In genomic region chr9:119707228-119707627, GRCh38 we compare ENCODE assay signal across 27 cellular contexts.
"Had no signal": no experiment of that assay in that cellular context is flagged by ENCODE, and none has a peak within 500 bp of the region (broad histone marks: within the 10 kb centered on the region; RNA-seq: fewer than 3 reads in every experiment).

No MANE protein-coding gene starts in this region.

- H3K4me3 ChIP-seq: stomach, suprapubic skin, testis, thoracic aorta, thyroid gland, tibial artery, tibial nerve, transverse colon, upper lobe of left lung, upper lobe of right lung, uterus, vagina had no signal

- FAIRE-seq: urothelium cell line had no signal

- H3K27ac ChIP-seq: stomach, suprapubic skin, testis, thoracic aorta, thyroid gland, tibial artery, tibial nerve, transverse colon, upper lobe of left lung, upper lobe of right lung, uterus, vagina had no signal

- H3K36me3 ChIP-seq: stomach, suprapubic skin, thoracic aorta, thyroid gland, tibial artery, tibial nerve, transverse colon, upper lobe of left lung, upper lobe of right lung, uterus, vagina had no signal

- H3K4me1 ChIP-seq: stomach, suprapubic skin, thyroid gland, tibial nerve, transverse colon, upper lobe of left lung, upper lobe of right lung, uterus, vagina had no signal

- ATAC-seq: stimulated activated effector memory CD8-positive, alpha-beta T cell treated with anti-CD3 and anti-CD28 coated beads, Interleukin-12 subunit alpha, Interleukin-12 subunit beta, amount 100 ng/mL, for 72 hours; stimulated activated memory B cell treated with anti-CD40 and anti-IgM and Interleukin-4, amounts not matched to agents 10 μg/mL and 1 μg/mL and 100 μg/mL, for 72 hours; stimulated activated naive B cell treated with anti-CD40 and anti-IgM and Interleukin-4, amounts not matched to agents 10 μg/mL and 1 μg/mL and 100 μg/mL, for 72 hours; stimulated activated naive CD8-positive, alpha-beta T cell treated with anti-CD3 and anti-CD28 coated beads, Interleukin-15, amount 100 ng/mL, for 72 hours; stimulated activated naive CD8-positive, alpha-beta T cell treated with anti-CD3 and anti-CD28 coated beads, Interleukin-15, Interleukin-2, amounts not matched to agents 100 U/mL and 50 U/mL, for 24 hours; upper lobe of right lung had no signal

- DNase-seq: stimulated activated CD4-positive, alpha-beta T cell treated with anti-CD3 and anti-CD28 coated beads, Interleukin-2, amount 100 ng/mL, for 48 hours; stimulated activated CD4-positive, alpha-beta T cell treated with anti-CD3 and anti-CD28 coated beads, Interleukin-4, amount 100 ng/mL, for 1 hour; stimulated activated CD4-positive, alpha-beta T cell treated with anti-CD3 and anti-CD28 coated beads, Interleukin-4, amount 100 ng/mL, for 24 hours; stimulated activated CD4-positive, alpha-beta T cell treated with anti-CD3 and anti-CD28 coated beads, Interleukin-4, amount 100 ng/mL, for 4 hours; stimulated activated CD8-positive, alpha-beta memory T cell treated with anti-CD3 and anti-CD28 coated beads, Interleukin-4, amount 100 ng/mL, for 48 hours; stimulated activated naive B cell treated with anti-CD40 and anti-IgM and Interleukin-4, amounts not matched to agents 10 μg/mL and 1 μg/mL and 100 μg/mL, for 72 hours; stimulated activated naive CD4-positive, alpha-beta T cell; stimulated activated naive CD4-positive, alpha-beta T cell treated with Interleukin-2 at 50 U/mL for 16 hours; stimulated activated naive CD8-positive, alpha-beta T cell treated with anti-CD3 and anti-CD28 coated beads, Interleukin-15, amount 100 ng/mL, for 72 hours; stimulated activated naive CD8-positive, alpha-beta T cell treated with anti-CD3 and anti-CD28 coated beads, Interleukin-15, Interleukin-2, amounts not matched to agents 100 U/mL and 50 U/mL, for 24 hours; stomach; substantia nigra; testis; thyroid gland; tibial artery; transverse colon; trophoblast cell; upper lobe of left lung; upper lobe of right lung; uterus had no signal

- H3K27me3 ChIP-seq: stomach, suprapubic skin, testis, thyroid gland, tibial artery, tibial nerve, transverse colon, upper lobe of left lung, upper lobe of right lung, uterus, vagina had no signal

- H3K9me3 ChIP-seq: stomach, suprapubic skin, testis, thoracic aorta, thyroid gland, tibial artery, tibial nerve, transverse colon, upper lobe of left lung, upper lobe of right lung, uterus, vagina had no signal
